ENCODE assay signal across 27 cellular contexts in genomic region chr16:15530085-15530484, GRCh38.
A peak's percentile ranks its signal among the peaks of the same experiment; 100 is the strongest.
DNase-seq lines count a peak whose midpoint lies in the region; ATAC-seq, FAIRE-seq and TF ChIP-seq lines count a peak whose summit lies in the region.
"Had no signal": no experiment of that assay in that cellular context is flagged by ENCODE, and none has a peak within 500 bp of the region (broad histone marks: within the 10 kb centered on the region; RNA-seq: fewer than 3 reads in every experiment).

No MANE protein-coding gene starts in this region.

- intact Hi-C loops in HepG2 (cut with micrococcal nuclease; ENCODE audit: unreplicated experiment) = no loop called here
- intact Hi-C loops in right lobe of liver (cut with DNase I) = no loop called here

- H3K4me1 ChIP-seq in HepG2 (ENCODE audit: insufficient read depth, low read length) (no peaks in the 10 kb centered on the region), right lobe of liver (no peaks in the 10 kb centered on the region)
- H3K4me1 ChIP-seq: A549, BE2C had no signal

- WGBS in HepG2 (ENCODE audit: low lambda C conversion rate) = 75% methylated on average over 5 of the region's 5 CpGs
- WGBS in right lobe of liver (ENCODE audit: insufficient coverage, low coverage, low lambda C conversion rate, missing lambda C conversion rate) = 89% methylated on average over 5 of the region's 5 CpGs

- no peak overlapping the region for H3K4me2 ChIP-seq in HepG2 (ENCODE audit: low read depth, low read length)
- H3K4me2 ChIP-seq: A549; BLaER1 treated with 17β-estradiol and CSF1 and Interleukin-3, amounts not matched to agents 10 nM and 100 nM; GM23338 had no signal

- no peak overlapping the region for H3K4me3 ChIP-seq in HepG2 (replicated peaks in 1 of 3; ENCODE audit: insufficient read depth in 1 of 3, low read depth in 2 of 3, low read length in 3 of 3)
- H3K4me3 ChIP-seq in right lobe of liver = no peak overlapping the region
- H3K4me3 ChIP-seq: A549; BLaER1 treated with 17β-estradiol and CSF1 and Interleukin-3, amounts not matched to agents 10 nM and 100 nM; GM23338 had no signal

- no peaks in the 10 kb centered on the region for H3K27me3 Mint-ChIP-seq in T-helper 2 cell treated with Interferon-gamma antibody and Interleukin-4, amounts not matched to agents 5 μg/mL and 100 μg/mL, for 36 hours (ENCODE audit: low read depth)
- H3K27me3 Mint-ChIP-seq: CD4-positive, alpha-beta T cell had no signal

- H2AFZ ChIP-seq in HepG2 (ENCODE audit: low read length) = no peak overlapping the region
- H2AFZ ChIP-seq: GM23338 had no signal

- in situ Hi-C loops in HepG2 (cut with HindIII; ENCODE audit: extremely low pct_ligation_motif_present, low pct_unique_long_range_greater_than_20kb) = no loop called here

- H3K9me3 ChIP-seq in HepG2 (ENCODE audit: low read length) = no peaks in the 10 kb centered on the region
- no peaks in the 10 kb centered on the region for H3K9me3 ChIP-seq in right lobe of liver
- H3K9me3 ChIP-seq: A549, BE2C had no signal

- no peaks in the 10 kb centered on the region for H3K4me1 Mint-ChIP-seq in T-helper 2 cell treated with Interferon-gamma antibody and Interleukin-4, amounts not matched to agents 5 μg/mL and 100 μg/mL, for 36 hours (ENCODE audit: low read depth)
- H3K4me1 Mint-ChIP-seq: CD8-positive, alpha-beta memory T cell; GM23338; H9 had no signal

- ATAC-seq in HepG2 (no peak), right lobe of liver (no peak), GM21528 (IDR thresholded peaks at IDR 0.05; ENCODE audit: low FRiP score, unreplicated experiment) (no peak)
- ATAC-seq: A549, GM23338, HCT116 had no signal

- TF ChIP-seq CTCF in HepG2 (CRISPR knock-in tag; IDR thresholded peaks at IDR 0.05) (no peak), right lobe of liver (IDR thresholded peaks at IDR 0.05) (no peak)

- no peaks in the 10 kb centered on the region for H4K20me1 ChIP-seq in HepG2 (ENCODE audit: insufficient read depth, low read length)
- H4K20me1 ChIP-seq: BLaER1 treated with 17β-estradiol and CSF1 and Interleukin-3, amounts not matched to agents 10 nM and 100 nM had no signal

- no peak overlapping the region for H3K27ac Mint-ChIP-seq in T-helper 2 cell treated with Interferon-gamma antibody and Interleukin-4, amounts not matched to agents 5 μg/mL and 100 μg/mL, for 36 hours
- H3K27ac Mint-ChIP-seq: CD14-positive monocyte; CD4-positive, alpha-beta T cell; GM23338; H9 had no signal

- DNase-seq in HepG2 (ENCODE audit: low spot score) = no peak
- DNase-seq in right lobe of liver = no peak
- DNase-seq in caudate nucleus (lab: John Stamatoyannopoulos, UW) = no peak
- DNase-seq in T-helper 2 cell treated with Interferon-gamma antibody and Interleukin-4, amounts not matched to agents 5 μg/mL and 100 μg/mL, for 36 hours (ENCODE audit: low spot score) = no peak
- no peak for DNase-seq in GM19240 (ENCODE audit: insufficient read length, low spot score)
- DNase-seq: 8988T; ACHN; AML-193; BE2C; CD4-positive, alpha-beta T cell; CD8-positive, alpha-beta memory T cell; DMS 273 treated with DMSO at 0.1 percent for 48 hours; DMS53; DMS79 treated with DMSO at 0.1 percent for 48 hours; GF-D8; H9 had no signal

- no peak overlapping the region for H3K4me3 Mint-ChIP-seq in T-helper 2 cell treated with Interferon-gamma antibody and Interleukin-4, amounts not matched to agents 5 μg/mL and 100 μg/mL, for 36 hours
- H3K4me3 Mint-ChIP-seq: CD14-positive monocyte; CD4-positive, alpha-beta T cell; CD8-positive, alpha-beta memory T cell; GM23338; H9 had no signal

- H3K36me3 Mint-ChIP-seq in T-helper 2 cell treated with Interferon-gamma antibody and Interleukin-4, amounts not matched to agents 5 μg/mL and 100 μg/mL, for 36 hours (ENCODE audit: low read depth) = no peaks in the 10 kb centered on the region
- H3K36me3 Mint-ChIP-seq: CD14-positive monocyte had no signal

- FAIRE-seq in HepG2 (lab: Jason Lieb, UNC) = no peak
- FAIRE-seq: A549, D721Med, GM12891, GM18507 had no signal

- H3K27me3 ChIP-seq in HepG2 (ENCODE audit: control insufficient read depth in 1 of 2, insufficient read depth in 2 of 2, low read length in 2 of 2) (no peaks in the 10 kb centered on the region), right lobe of liver (no peaks in the 10 kb centered on the region), layer of hippocampus (ENCODE audit: control insufficient read depth, insufficient read depth, low read length) (no peaks in the 10 kb centered on the region)
- H3K27me3 ChIP-seq: BE2C; BLaER1 treated with 17β-estradiol and CSF1 and Interleukin-3, amounts not matched to agents 10 nM and 100 nM had no signal

- CTCF ChIA-PET in HepG2 (lab: Yijun Ruan, JAX; ENCODE audit: low intra/inter-chr PET ratio, low total read pairs) = no interaction called here

- no peaks in the 10 kb centered on the region for H3K36me3 ChIP-seq in HepG2 (replicated peaks in 1 of 2; ENCODE audit: control insufficient read depth in 1 of 2, insufficient read depth in 2 of 2, low read length in 2 of 2)
- no peaks in the 10 kb centered on the region for H3K36me3 ChIP-seq in right lobe of liver
- H3K36me3 ChIP-seq: BE2C had no signal

- TF ChIP-seq POLR2A in HepG2 (IDR thresholded peaks at IDR 0.05; ENCODE audit: insufficient read depth in 1 of 2, low read depth in 2 of 2, low read length in 2 of 2) (no peak), right lobe of liver (IDR thresholded peaks at IDR 0.05) (no peak)

- H3K9ac ChIP-seq in HepG2 (ENCODE audit: insufficient read depth, low read depth, low read length) = no peak overlapping the region
- H3K9ac ChIP-seq: BLaER1 treated with 17β-estradiol and CSF1 and Interleukin-3, amounts not matched to agents 10 nM and 100 nM had no signal

- TF ChIP-seq EP300 in HepG2 (IDR thresholded peaks at IDR 0.05; ENCODE audit: low read depth in 2 of 2, low read length in 2 of 2) (no peak), HepG2 (CRISPR knock-in tag; IDR thresholded peaks at IDR 0.05; ENCODE audit: borderline replicate concordance) (no peak)

- no peak for TF ChIP-seq RAD21 in HepG2 (CRISPR knock-in tag; IDR thresholded peaks at IDR 0.05)

- POLR2A ChIA-PET in HepG2 (lab: Yijun Ruan, JAX) = no interaction called here

- no peaks in the 10 kb centered on the region for H3K79me2 ChIP-seq in HepG2 (ENCODE audit: insufficient read depth, low read length)

- H3K9me3 Mint-ChIP-seq in T-helper 2 cell treated with Interferon-gamma antibody and Interleukin-4, amounts not matched to agents 5 μg/mL and 100 μg/mL, for 36 hours = peaks cover 4% of the 10 kb centered on the region
- H3K9me3 Mint-ChIP-seq: CD4-positive, alpha-beta T cell; CD8-positive, alpha-beta memory T cell; GM23338; H9 had no signal

- H3K27ac ChIP-seq in HepG2 (ENCODE audit: extremely low read length, insufficient read depth, low read length) (no peak overlapping the region), right lobe of liver (no peak overlapping the region), caudate nucleus (ENCODE audit: low read depth, low read length) (peak overlapping the region; percentile 69), layer of hippocampus (ENCODE audit: low read depth, low read length) (peak overlapping the region; percentile 49), temporal lobe (ENCODE audit: low read depth, low read length) (peak overlapping the region; percentile 73)
- H3K27ac ChIP-seq: A549; BLaER1 treated with 17β-estradiol and CSF1 and Interleukin-3, amounts not matched to agents 10 nM and 100 nM had no signal

- BruUV-seq in HepG2 (replicated peaks; lab: Mats Ljungman, UMichigan) = no TSS peak

TF ChIP-seq in HepG2, 621 proteins besides CTCF, POLR2A, EP300 and RAD21:
- TF ChIP-seq PPARG (CRISPR knock-in tag; conservative IDR thresholded peaks at IDR 0.05) (no peak), ZNF34 (CRISPR knock-in tag; IDR thresholded peaks at IDR 0.05; ENCODE audit: borderline replicate concordance) (no peak), HOXA7 (CRISPR knock-in tag; IDR thresholded peaks at IDR 0.05) (no peak), PHF8 (CRISPR knock-in tag; IDR thresholded peaks at IDR 0.05) (no peak), ADNP (CRISPR knock-in tag; IDR thresholded peaks at IDR 0.05) (no peak), MAFK (conservative IDR thresholded peaks at IDR 0.05 in 1 of 2, IDR thresholded peaks at IDR 0.05 in 1 of 2; ENCODE audit: low read length in 2 of 2) (peak; percentile 30 to 60; a peak in 2 of 4 replicates), MAFF (IDR thresholded peaks at IDR 0.05; ENCODE audit: low read depth, low read length) (peak; percentile 43), ZNF616 (CRISPR knock-in tag; IDR thresholded peaks at IDR 0.05; ENCODE audit: low read depth) (no peak), KLF13 (CRISPR knock-in tag; IDR thresholded peaks at IDR 0.05) (no peak)
- TF ChIP-seq, protein P1, sequence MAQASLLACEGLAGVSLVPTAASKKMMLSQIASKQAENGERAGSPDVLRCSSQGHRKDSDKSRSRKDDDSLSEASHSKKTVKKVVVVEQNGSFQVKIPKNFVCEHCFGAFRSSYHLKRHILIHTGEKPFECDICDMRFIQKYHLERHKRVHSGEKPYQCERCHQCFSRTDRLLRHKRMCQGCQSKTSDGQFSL (CRISPR knock-in tag; IDR thresholded peaks at IDR 0.05) = no peak
TF ChIP-seq in HepG2: peak in this region for 2.

Comparison
In these comparisons a context has a peak if more than half of its experiments do, and no peak if none do; other contexts are left out.
1. H3K27ac ChIP-seq: peak in caudate nucleus (single experiment), layer of hippocampus (single experiment) and temporal lobe (single experiment); none in HepG2 (single experiment) and right lobe of liver (0 of 3).